1 cellular context compared by ENCODE assay signal in genomic region chr1:204959374-204959773, GRCh38.
TF ChIP-seq lines count a peak whose summit lies in the region.

No MANE protein-coding gene starts in this region.

TF ChIP-seq in K562, 482 proteins besides CTCF, POLR2A, EP300 and RAD21 (continued from another document):
- TF ChIP-seq, protein P1, sequence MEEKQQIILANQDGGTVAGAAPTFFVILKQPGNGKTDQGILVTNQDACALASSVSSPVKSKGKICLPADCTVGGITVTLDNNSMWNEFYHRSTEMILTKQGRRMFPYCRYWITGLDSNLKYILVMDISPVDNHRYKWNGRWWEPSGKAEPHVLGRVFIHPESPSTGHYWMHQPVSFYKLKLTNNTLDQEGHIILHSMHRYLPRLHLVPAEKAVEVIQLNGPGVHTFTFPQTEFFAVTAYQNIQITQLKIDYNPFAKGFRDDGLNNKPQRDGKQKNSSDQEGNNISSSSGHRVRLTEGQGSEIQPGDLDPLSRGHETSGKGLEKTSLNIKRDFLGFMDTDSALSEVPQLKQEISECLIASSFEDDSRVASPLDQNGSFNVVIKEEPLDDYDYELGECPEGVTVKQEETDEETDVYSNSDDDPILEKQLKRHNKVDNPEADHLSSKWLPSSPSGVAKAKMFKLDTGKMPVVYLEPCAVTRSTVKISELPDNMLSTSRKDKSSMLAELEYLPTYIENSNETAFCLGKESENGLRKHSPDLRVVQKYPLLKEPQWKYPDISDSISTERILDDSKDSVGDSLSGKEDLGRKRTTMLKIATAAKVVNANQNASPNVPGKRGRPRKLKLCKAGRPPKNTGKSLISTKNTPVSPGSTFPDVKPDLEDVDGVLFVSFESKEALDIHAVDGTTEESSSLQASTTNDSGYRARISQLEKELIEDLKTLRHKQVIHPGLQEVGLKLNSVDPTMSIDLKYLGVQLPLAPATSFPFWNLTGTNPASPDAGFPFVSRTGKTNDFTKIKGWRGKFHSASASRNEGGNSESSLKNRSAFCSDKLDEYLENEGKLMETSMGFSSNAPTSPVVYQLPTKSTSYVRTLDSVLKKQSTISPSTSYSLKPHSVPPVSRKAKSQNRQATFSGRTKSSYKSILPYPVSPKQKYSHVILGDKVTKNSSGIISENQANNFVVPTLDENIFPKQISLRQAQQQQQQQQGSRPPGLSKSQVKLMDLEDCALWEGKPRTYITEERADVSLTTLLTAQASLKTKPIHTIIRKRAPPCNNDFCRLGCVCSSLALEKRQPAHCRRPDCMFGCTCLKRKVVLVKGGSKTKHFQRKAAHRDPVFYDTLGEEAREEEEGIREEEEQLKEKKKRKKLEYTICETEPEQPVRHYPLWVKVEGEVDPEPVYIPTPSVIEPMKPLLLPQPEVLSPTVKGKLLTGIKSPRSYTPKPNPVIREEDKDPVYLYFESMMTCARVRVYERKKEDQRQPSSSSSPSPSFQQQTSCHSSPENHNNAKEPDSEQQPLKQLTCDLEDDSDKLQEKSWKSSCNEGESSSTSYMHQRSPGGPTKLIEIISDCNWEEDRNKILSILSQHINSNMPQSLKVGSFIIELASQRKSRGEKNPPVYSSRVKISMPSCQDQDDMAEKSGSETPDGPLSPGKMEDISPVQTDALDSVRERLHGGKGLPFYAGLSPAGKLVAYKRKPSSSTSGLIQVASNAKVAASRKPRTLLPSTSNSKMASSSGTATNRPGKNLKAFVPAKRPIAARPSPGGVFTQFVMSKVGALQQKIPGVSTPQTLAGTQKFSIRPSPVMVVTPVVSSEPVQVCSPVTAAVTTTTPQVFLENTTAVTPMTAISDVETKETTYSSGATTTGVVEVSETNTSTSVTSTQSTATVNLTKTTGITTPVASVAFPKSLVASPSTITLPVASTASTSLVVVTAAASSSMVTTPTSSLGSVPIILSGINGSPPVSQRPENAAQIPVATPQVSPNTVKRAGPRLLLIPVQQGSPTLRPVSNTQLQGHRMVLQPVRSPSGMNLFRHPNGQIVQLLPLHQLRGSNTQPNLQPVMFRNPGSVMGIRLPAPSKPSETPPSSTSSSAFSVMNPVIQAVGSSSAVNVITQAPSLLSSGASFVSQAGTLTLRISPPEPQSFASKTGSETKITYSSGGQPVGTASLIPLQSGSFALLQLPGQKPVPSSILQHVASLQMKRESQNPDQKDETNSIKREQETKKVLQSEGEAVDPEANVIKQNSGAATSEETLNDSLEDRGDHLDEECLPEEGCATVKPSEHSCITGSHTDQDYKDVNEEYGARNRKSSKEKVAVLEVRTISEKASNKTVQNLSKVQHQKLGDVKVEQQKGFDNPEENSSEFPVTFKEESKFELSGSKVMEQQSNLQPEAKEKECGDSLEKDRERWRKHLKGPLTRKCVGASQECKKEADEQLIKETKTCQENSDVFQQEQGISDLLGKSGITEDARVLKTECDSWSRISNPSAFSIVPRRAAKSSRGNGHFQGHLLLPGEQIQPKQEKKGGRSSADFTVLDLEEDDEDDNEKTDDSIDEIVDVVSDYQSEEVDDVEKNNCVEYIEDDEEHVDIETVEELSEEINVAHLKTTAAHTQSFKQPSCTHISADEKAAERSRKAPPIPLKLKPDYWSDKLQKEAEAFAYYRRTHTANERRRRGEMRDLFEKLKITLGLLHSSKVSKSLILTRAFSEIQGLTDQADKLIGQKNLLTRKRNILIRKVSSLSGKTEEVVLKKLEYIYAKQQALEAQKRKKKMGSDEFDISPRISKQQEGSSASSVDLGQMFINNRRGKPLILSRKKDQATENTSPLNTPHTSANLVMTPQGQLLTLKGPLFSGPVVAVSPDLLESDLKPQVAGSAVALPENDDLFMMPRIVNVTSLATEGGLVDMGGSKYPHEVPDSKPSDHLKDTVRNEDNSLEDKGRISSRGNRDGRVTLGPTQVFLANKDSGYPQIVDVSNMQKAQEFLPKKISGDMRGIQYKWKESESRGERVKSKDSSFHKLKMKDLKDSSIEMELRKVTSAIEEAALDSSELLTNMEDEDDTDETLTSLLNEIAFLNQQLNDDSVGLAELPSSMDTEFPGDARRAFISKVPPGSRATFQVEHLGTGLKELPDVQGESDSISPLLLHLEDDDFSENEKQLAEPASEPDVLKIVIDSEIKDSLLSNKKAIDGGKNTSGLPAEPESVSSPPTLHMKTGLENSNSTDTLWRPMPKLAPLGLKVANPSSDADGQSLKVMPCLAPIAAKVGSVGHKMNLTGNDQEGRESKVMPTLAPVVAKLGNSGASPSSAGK (IDR thresholded peaks at IDR 0.05): peak; percentile 42
- TF ChIP-seq, protein P2, sequence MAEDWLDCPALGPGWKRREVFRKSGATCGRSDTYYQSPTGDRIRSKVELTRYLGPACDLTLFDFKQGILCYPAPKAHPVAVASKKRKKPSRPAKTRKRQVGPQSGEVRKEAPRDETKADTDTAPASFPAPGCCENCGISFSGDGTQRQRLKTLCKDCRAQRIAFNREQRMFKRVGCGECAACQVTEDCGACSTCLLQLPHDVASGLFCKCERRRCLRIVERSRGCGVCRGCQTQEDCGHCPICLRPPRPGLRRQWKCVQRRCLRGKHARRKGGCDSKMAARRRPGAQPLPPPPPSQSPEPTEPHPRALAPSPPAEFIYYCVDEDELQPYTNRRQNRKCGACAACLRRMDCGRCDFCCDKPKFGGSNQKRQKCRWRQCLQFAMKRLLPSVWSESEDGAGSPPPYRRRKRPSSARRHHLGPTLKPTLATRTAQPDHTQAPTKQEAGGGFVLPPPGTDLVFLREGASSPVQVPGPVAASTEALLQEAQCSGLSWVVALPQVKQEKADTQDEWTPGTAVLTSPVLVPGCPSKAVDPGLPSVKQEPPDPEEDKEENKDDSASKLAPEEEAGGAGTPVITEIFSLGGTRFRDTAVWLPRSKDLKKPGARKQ (CRISPR knock-in tag; IDR thresholded peaks at IDR 0.05): no peak
- no peak for TF ChIP-seq ZNF24 (IDR thresholded peaks at IDR 0.05)
- peak; percentile 38; the same call in 1 of the 2 replicates for TF ChIP-seq RBFOX2 (IDR thresholded peaks at IDR 0.05; ENCODE audit: low read depth, low read length)
- TF ChIP-seq HDAC8 (tag; IDR thresholded peaks at IDR 0.05): peak; percentile 79; the same call in 1 of the 2 replicates
- TF ChIP-seq MYNN (IDR thresholded peaks at IDR 0.05): no peak
- no peak for TF ChIP-seq MYNN (CRISPR knock-in tag; IDR thresholded peaks at IDR 0.05)
- peak; percentile 45; the same call in 1 of the 2 replicates for TF ChIP-seq CTBP1 (IDR thresholded peaks at IDR 0.05; ENCODE audit: borderline replicate concordance)
- TF ChIP-seq, protein P3, sequence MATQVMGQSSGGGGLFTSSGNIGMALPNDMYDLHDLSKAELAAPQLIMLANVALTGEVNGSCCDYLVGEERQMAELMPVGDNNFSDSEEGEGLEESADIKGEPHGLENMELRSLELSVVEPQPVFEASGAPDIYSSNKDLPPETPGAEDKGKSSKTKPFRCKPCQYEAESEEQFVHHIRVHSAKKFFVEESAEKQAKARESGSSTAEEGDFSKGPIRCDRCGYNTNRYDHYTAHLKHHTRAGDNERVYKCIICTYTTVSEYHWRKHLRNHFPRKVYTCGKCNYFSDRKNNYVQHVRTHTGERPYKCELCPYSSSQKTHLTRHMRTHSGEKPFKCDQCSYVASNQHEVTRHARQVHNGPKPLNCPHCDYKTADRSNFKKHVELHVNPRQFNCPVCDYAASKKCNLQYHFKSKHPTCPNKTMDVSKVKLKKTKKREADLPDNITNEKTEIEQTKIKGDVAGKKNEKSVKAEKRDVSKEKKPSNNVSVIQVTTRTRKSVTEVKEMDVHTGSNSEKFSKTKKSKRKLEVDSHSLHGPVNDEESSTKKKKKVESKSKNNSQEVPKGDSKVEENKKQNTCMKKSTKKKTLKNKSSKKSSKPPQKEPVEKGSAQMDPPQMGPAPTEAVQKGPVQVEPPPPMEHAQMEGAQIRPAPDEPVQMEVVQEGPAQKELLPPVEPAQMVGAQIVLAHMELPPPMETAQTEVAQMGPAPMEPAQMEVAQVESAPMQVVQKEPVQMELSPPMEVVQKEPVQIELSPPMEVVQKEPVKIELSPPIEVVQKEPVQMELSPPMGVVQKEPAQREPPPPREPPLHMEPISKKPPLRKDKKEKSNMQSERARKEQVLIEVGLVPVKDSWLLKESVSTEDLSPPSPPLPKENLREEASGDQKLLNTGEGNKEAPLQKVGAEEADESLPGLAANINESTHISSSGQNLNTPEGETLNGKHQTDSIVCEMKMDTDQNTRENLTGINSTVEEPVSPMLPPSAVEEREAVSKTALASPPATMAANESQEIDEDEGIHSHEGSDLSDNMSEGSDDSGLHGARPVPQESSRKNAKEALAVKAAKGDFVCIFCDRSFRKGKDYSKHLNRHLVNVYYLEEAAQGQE (CRISPR knock-in tag; IDR thresholded peaks at IDR 0.05; ENCODE audit: low read depth): 0 out of 2 replicates have a peak, but pooled peaks have one; percentile 17
- 0 out of 2 replicates have a peak, but pooled peaks have one; percentile 9 for TF ChIP-seq GABPA (tag; conservative IDR thresholded peaks at IDR 0.05; ENCODE audit: low read depth)
- TF ChIP-seq L3MBTL2 (IDR thresholded peaks at IDR 0.05): peak; percentile 53
- 0 out of 2 replicates have a peak, but pooled peaks have one; percentile 56 for TF ChIP-seq ZNF668 (CRISPR knock-in tag; IDR thresholded peaks at IDR 0.05)
TF ChIP-seq in K562: peak in this region for 15.
